8 cellular contexts compared by ENCODE assay signal in the genomic region with DNA sequence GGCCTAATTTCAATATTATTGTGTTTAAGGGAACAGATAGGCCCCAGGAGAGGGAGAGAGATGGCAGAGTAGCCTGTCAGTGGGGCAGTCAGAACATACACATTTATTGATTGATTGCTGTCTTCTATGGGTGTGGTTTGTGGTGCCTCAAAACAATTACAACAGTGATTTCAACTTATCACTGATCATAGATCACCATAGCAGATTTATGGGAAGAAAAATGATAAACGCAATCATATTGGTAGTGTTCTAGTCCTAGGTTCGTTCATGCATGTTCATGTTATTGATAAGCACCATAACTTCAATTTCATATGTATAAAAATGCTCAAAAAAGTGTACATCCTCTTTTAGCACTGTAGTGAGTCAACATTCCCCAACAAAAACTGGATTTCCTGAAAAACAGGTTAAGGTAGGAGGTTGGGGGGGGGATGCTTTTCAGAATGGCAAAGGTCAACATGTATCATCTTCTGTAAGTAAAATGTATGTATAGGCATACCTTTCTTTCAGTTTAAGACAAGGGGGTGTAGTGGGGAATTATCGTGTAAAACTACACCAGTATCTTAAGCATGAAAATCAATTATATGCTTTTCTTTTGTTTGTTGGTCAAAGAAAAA. TPM values are rescaled to one million over a fixed set of nuclear protein-coding genes. Genes with fewer than 3 reads are reported as not detected.
DNase-seq lines count a peak whose midpoint lies in the region; ATAC-seq, FAIRE-seq and TF ChIP-seq lines count a peak whose summit lies in the region.

No MANE protein-coding gene starts in this region.

- no peak for ATAC-seq in activated CD4-positive, alpha-beta T cell treated with anti-CD3 and anti-CD28 coated beads for 36 hours
- ATAC-seq in HG03159 (IDR thresholded peaks at IDR 0.05; ENCODE audit: unreplicated experiment) (no peak), GM21381 (IDR thresholded peaks at IDR 0.05; ENCODE audit: unreplicated experiment) (no peak)

- H3K4me2 ChIP-seq in keratinocyte (ENCODE audit: control insufficient read depth, extremely low read depth, insufficient read depth, low read depth, low read length), result peak overlapping the region; percentile 99

- H3K9ac ChIP-seq in keratinocyte (ENCODE audit: control insufficient read depth, extremely low read depth, insufficient read depth, low read length), result peak overlapping the region; percentile 98

- peak overlapping the region; percentile 95 for H3K27ac ChIP-seq in keratinocyte (ENCODE audit: control insufficient read depth, insufficient read depth, low read length)
- H3K27ac ChIP-seq in suprapubic skin, result peak overlapping the region; percentile 95

- dilution Hi-C loops in keratinocyte (cut with MboI; ENCODE audit: extremely low pct_ligation_motif_present, low sequenced_read_pairs), result no loop called here

- CTCF ChIA-PET in activated CD4-positive, alpha-beta T cell treated with anti-CD3 and anti-CD28 coated beads for 36 hours (lab: Charles Lee), result interaction anchor here (1.2 to 2.4 kb wide), 5 partner anchors 8 to 127 kb away, joined by 3 to 14 read pairs (median 3); a partner anchor contains a TSS

- DNase-seq in activated CD4-positive, alpha-beta T cell treated with anti-CD3 and anti-CD28 coated beads for 36 hours, result no peak
- DNase-seq in activated CD4-positive, alpha-beta T cell treated with anti-CD3 and anti-CD28 coated beads, Interleukin-2, amount 50 U/mL, for 48 hours, result no peak
- DNase-seq in keratinocyte (ENCODE audit: low read depth, low spot score) (no peak), suprapubic skin (ENCODE audit: low spot score in 2 of 2) (no peak)
- DNase-seq in activated CD4-positive, alpha-beta T cell treated with anti-CD3 and anti-CD28 coated beads, Interleukin-2, amount 50 U/mL, for 4 hours, result no peak

- H3K79me2 ChIP-seq in keratinocyte (ENCODE audit: control insufficient read depth, insufficient read depth, low read length), result peaks cover 40% of the 10 kb centered on the region

- 39% methylated on average over 3 of the region's 3 CpGs for WGBS in suprapubic skin

- POLR2A ChIA-PET in activated CD4-positive, alpha-beta T cell treated with anti-CD3 and anti-CD28 coated beads for 36 hours (lab: Charles Lee), result interaction anchor here (0.5 to 1.1 kb wide), 5 partner anchors 14 to 126 kb away, joined by 3 to 5 read pairs (median 4); a partner anchor contains a TSS

- peak overlapping the region; percentile 94 for H3K4me3 Mint-ChIP-seq in activated CD4-positive, alpha-beta T cell treated with anti-CD3 and anti-CD28 coated beads for 36 hours
- H3K4me3 Mint-ChIP-seq in activated naive CD8-positive, alpha-beta T cell, result peak overlapping the region; percentile 92

- TF ChIP-seq EP300 in suprapubic skin (IDR thresholded peaks at IDR 0.05), result no peak

- intact Hi-C loops in activated CD4-positive, alpha-beta T cell treated with anti-CD3 and anti-CD28 coated beads for 36 hours (cut with DNase I, micrococcal nuclease), result loop anchor here (1.0 to 10.0 kb wide), 11 partner anchors 38 to 1905 kb away; a partner anchor contains a TSS

- no peak for TF ChIP-seq POLR2A in suprapubic skin (IDR thresholded peaks at IDR 0.05)

- H3K4me1 ChIP-seq in keratinocyte (ENCODE audit: control insufficient read depth, extremely low read depth, insufficient read depth, low read length) (peaks cover 26% of the 10 kb centered on the region), suprapubic skin (peaks cover 47% of the 10 kb centered on the region)

- H3K4me3 ChIP-seq in keratinocyte (ENCODE audit: control insufficient read depth in 2 of 3, extremely low read depth in 1 of 3, insufficient read depth in 2 of 3, low read depth in 1 of 3, low read length in 3 of 3) (peak overlapping the region; percentile 91 to 98 (median 93)), suprapubic skin (peak overlapping the region; percentile 67)

- peaks cover 42% of the 10 kb centered on the region for H3K4me1 Mint-ChIP-seq in activated CD4-positive, alpha-beta T cell treated with anti-CD3 and anti-CD28 coated beads for 36 hours
- H3K4me1 Mint-ChIP-seq in activated naive CD8-positive, alpha-beta T cell (ENCODE audit: low read depth), result peaks cover 54% of the 10 kb centered on the region

- peak overlapping the region; percentile 79 for H2AFZ ChIP-seq in keratinocyte (ENCODE audit: control insufficient read depth, low read length)

- H3K27me3 Mint-ChIP-seq in activated CD4-positive, alpha-beta T cell treated with anti-CD3 and anti-CD28 coated beads for 36 hours, result no peaks in the 10 kb centered on the region
- no peaks in the 10 kb centered on the region for H3K27me3 Mint-ChIP-seq in activated naive CD8-positive, alpha-beta T cell

- H3K9me3 Mint-ChIP-seq in activated CD4-positive, alpha-beta T cell treated with anti-CD3 and anti-CD28 coated beads for 36 hours (ENCODE audit: low read depth), result no peaks in the 10 kb centered on the region
- H3K9me3 Mint-ChIP-seq in activated naive CD8-positive, alpha-beta T cell (ENCODE audit: low read depth), result no peaks in the 10 kb centered on the region

- H3K36me3 Mint-ChIP-seq in activated CD4-positive, alpha-beta T cell treated with anti-CD3 and anti-CD28 coated beads for 36 hours (ENCODE audit: low read depth), result peaks cover 29% of the 10 kb centered on the region
- peaks cover 7% of the 10 kb centered on the region for H3K36me3 Mint-ChIP-seq in activated naive CD8-positive, alpha-beta T cell

- no peaks in the 10 kb centered on the region for H4K20me1 ChIP-seq in keratinocyte (ENCODE audit: control insufficient read depth, extremely low read depth, insufficient read depth, low read length)

- peak overlapping the region; percentile 94 for H3K27ac Mint-ChIP-seq in activated CD4-positive, alpha-beta T cell treated with anti-CD3 and anti-CD28 coated beads for 36 hours
- H3K27ac Mint-ChIP-seq in activated naive CD8-positive, alpha-beta T cell, result peak overlapping the region; percentile 96

- H3K27me3 ChIP-seq in keratinocyte (ENCODE audit: control insufficient read depth, extremely low read depth, insufficient read depth, low read length), result no peaks in the 10 kb centered on the region
- H3K27me3 ChIP-seq in suprapubic skin, result no peaks in the 10 kb centered on the region

- TF ChIP-seq CTCF in keratinocyte (optimal IDR thresholded peaks at IDR 0.05 in 1 of 3, IDR thresholded peaks at IDR 0.05 in 1 of 3, conservative IDR thresholded peaks at IDR 0.05 in 1 of 3; ENCODE audit: extremely low read depth in 1 of 3, insufficient read depth in 2 of 3, low read length in 3 of 3) (no peak), suprapubic skin (IDR thresholded peaks at IDR 0.05) (no peak)

- peak; percentile 46 for FAIRE-seq in keratinocyte (lab: Jason Lieb, UNC)

- no peaks in the 10 kb centered on the region for H3K9me3 ChIP-seq in keratinocyte (ENCODE audit: control insufficient read depth, low read depth, low read length)
- H3K9me3 ChIP-seq in suprapubic skin, result no peaks in the 10 kb centered on the region

- H3K9me1 ChIP-seq in keratinocyte (ENCODE audit: control insufficient read depth, extremely low read depth, insufficient read depth, low read length), result no peaks in the 10 kb centered on the region

- H3K36me3 ChIP-seq in keratinocyte (ENCODE audit: control insufficient read depth in 2 of 2, extremely low read depth in 1 of 2, insufficient read depth in 2 of 2, low read length in 2 of 2) (peaks cover 0 to 2% of the 10 kb centered on the region in 2 experiments), suprapubic skin (no peaks in the 10 kb centered on the region)

RNA-seq across cellular contexts. Expression of a gene that starts 1.0 kb away (rescaled TPM):
- total RNA-seq in activated CD4-positive, alpha-beta T cell treated with anti-CD3 and anti-CD28 coated beads for 36 hours, result 10 to 100 TPM; 32.0 to 35.7 TPM
- 18.6 to 35.4 TPM (median 29.7 TPM) in 3 replicates for polyA plus RNA-seq in keratinocyte
- 12.4 TPM for polyA plus RNA-seq in keratinocyte (2011; ENCODE audit: low read depth)
- 12.5 and 26.6 TPM in 2 replicates for polyA plus RNA-seq in keratinocyte (2011; cell fraction: cytosol; rRNA removed)
- 34.8 and 46.1 TPM in 2 replicates for polyA plus RNA-seq in keratinocyte (2011; cell fraction: nucleus; rRNA removed)
- 18.1 and 21.3 TPM in 2 replicates for polyA plus RNA-seq in keratinocyte (2012; ENCODE audit: low replicate concordance)
- 11.3 to 68.7 TPM (median 48.2 TPM) in 3 replicates for polyA minus RNA-seq in keratinocyte
- polyA minus RNA-seq in keratinocyte (2011; cell fraction: cytosol; rRNA and poly(A)+ RNA removed), result 33.6 TPM
- polyA minus RNA-seq in keratinocyte (2011; cell fraction: nucleus; rRNA and poly(A)+ RNA removed), result 51.8 and 78.5 TPM in 2 replicates
- 10 to 100 TPM; 33.8 to 69.4 (median 47.0) TPM for total RNA-seq in suprapubic skin
